ENCODE assay signal across 1 cellular context in the genomic region with DNA sequence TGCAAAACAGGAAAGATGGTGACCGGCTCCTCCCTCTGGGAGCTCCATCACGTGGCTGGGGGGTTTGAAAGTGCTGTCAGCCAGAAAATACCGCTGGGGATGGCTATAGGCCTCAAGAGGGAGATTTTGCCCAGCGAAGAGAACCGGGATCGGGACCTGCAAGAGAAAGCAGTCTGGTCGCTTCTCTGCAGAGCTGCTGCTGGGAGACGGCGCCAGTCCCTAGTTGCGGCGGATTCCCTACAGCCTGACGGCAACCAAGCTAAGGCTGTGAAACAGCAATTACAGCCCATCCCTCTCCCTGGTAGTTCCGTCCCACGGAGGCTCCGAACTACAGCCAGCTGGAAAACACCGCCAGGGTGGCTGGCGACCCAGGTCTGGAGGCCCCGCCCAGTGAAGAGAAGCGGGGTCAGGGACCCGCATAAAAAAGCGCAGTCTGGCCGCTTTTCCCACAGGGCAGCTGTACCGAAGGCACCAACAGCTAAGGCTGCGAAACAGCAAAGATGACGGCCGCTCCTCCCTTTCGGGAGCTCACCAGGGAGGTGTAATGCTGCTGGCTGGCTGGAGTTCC.
TF ChIP-seq lines count a peak whose summit lies in the region.

No MANE protein-coding gene starts in this region.

TF ChIP-seq in GM23338, 12 proteins besides CTCF, POLR2A, EP300 and RAD21 (continued from another document):
- TF ChIP-seq, protein P1, sequence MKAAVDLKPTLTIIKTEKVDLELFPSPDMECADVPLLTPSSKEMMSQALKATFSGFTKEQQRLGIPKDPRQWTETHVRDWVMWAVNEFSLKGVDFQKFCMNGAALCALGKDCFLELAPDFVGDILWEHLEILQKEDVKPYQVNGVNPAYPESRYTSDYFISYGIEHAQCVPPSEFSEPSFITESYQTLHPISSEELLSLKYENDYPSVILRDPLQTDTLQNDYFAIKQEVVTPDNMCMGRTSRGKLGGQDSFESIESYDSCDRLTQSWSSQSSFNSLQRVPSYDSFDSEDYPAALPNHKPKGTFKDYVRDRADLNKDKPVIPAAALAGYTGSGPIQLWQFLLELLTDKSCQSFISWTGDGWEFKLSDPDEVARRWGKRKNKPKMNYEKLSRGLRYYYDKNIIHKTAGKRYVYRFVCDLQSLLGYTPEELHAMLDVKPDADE (IDR thresholded peaks at IDR 0.05), result no peak
- no peak for TF ChIP-seq NANOG (IDR thresholded peaks at IDR 0.05; ENCODE audit: borderline replicate concordance)
- no peak for TF ChIP-seq STAT1 (IDR thresholded peaks at IDR 0.05; ENCODE audit: unreplicated experiment)
- TF ChIP-seq, protein P2, sequence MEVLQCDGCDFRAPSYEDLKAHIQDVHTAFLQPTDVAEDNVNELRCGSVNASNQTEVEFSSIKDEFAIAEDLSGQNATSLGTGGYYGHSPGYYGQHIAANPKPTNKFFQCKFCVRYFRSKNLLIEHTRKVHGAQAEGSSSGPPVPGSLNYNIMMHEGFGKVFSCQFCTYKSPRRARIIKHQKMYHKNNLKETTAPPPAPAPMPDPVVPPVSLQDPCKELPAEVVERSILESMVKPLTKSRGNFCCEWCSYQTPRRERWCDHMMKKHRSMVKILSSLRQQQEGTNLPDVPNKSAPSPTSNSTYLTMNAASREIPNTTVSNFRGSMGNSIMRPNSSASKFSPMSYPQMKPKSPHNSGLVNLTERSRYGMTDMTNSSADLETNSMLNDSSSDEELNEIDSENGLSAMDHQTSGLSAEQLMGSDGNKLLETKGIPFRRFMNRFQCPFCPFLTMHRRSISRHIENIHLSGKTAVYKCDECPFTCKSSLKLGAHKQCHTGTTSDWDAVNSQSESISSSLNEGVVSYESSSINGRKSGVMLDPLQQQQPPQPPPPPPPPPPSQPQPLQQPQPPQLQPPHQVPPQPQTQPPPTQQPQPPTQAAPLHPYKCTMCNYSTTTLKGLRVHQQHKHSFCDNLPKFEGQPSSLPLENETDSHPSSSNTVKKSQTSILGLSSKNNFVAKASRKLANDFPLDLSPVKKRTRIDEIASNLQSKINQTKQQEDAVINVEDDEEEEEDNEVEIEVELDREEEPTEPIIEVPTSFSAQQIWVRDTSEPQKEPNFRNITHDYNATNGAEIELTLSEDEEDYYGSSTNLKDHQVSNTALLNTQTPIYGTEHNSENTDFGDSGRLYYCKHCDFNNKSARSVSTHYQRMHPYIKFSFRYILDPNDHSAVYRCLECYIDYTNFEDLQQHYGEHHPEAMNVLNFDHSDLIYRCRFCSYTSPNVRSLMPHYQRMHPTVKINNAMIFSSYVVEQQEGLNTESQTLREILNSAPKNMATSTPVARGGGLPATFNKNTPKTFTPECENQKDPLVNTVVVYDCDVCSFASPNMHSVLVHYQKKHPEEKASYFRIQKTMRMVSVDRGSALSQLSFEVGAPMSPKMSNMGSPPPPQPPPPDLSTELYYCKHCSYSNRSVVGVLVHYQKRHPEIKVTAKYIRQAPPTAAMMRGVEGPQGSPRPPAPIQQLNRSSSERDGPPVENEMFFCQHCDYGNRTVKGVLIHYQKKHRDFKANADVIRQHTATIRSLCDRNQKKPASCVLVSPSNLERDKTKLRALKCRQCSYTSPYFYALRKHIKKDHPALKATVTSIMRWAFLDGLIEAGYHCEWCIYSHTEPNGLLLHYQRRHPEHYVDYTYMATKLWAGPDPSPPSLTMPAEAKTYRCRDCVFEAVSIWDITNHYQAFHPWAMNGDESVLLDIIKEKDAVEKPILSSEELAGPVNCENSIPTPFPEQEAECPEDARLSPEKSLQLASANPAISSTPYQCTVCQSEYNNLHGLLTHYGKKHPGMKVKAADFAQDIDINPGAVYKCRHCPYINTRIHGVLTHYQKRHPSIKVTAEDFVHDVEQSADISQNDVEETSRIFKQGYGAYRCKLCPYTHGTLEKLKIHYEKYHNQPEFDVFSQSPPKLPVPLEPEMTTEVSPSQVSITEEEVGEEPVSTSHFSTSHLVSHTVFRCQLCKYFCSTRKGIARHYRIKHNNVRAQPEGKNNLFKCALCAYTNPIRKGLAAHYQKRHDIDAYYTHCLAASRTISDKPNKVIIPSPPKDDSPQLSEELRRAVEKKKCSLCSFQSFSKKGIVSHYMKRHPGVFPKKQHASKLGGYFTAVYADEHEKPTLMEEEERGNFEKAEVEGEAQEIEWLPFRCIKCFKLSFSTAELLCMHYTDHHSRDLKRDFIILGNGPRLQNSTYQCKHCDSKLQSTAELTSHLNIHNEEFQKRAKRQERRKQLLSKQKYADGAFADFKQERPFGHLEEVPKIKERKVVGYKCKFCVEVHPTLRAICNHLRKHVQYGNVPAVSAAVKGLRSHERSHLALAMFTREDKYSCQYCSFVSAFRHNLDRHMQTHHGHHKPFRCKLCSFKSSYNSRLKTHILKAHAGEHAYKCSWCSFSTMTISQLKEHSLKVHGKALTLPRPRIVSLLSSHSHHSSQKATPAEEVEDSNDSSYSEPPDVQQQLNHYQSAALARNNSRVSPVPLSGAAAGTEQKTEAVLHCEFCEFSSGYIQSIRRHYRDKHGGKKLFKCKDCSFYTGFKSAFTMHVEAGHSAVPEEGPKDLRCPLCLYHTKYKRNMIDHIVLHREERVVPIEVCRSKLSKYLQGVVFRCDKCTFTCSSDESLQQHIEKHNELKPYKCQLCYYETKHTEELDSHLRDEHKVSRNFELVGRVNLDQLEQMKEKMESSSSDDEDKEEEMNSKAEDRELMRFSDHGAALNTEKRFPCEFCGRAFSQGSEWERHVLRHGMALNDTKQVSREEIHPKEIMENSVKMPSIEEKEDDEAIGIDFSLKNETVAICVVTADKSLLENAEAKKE (CRISPR knock-in tag; IDR thresholded peaks at IDR 0.05), result no peak
- no peak for TF ChIP-seq JUNB (IDR thresholded peaks at IDR 0.05; ENCODE audit: unreplicated experiment)
